In genomic region chr9:137114220-137114612, GRCh38 we compare ENCODE assay signal across 8 cellular contexts. TPM values are rescaled to one million over a fixed set of nuclear protein-coding genes. Genes with fewer than 3 reads are reported as not detected.
DNase-seq lines count a peak whose midpoint lies in the region; ATAC-seq and TF ChIP-seq lines count a peak whose summit lies in the region.

No MANE protein-coding gene starts in this region.

- H3K36me3 ChIP-seq in KMS-11 (ENCODE audit: insufficient read depth) = no peaks in the 10 kb centered on the region
- H3K36me3 ChIP-seq in ovary = no peaks in the 10 kb centered on the region

- H3K27ac ChIP-seq in KMS-11 (no peak overlapping the region), dorsolateral prefrontal cortex (peak overlapping the region in 44 of 59 donors; percentile 9 to 90 (median 74)), ovary (no peak overlapping the region)

- no peaks in the 10 kb centered on the region for H3K9me3 ChIP-seq in ovary

- TF ChIP-seq CTCF in KMS-11 (conservative IDR thresholded peaks at IDR 0.05; ENCODE audit: low read depth, low read length) (no peak), dorsolateral prefrontal cortex (IDR thresholded peaks at IDR 0.05 in 54 of 56, conservative IDR thresholded peaks at IDR 0.05 in 2 of 56; ENCODE audit: low read depth in 1 of 56, partially characterized antibody in 56 of 56) (no peak), ovary (IDR thresholded peaks at IDR 0.05) (no peak)

- ATAC-seq in GM19438 (IDR thresholded peaks at IDR 0.05; ENCODE audit: low read depth, unreplicated experiment) = peak; percentile 26

- H3K4me1 ChIP-seq in KMS-11 (ENCODE audit: low read depth, poor library complexity, severe bottlenecking) = peaks cover 4% of the 10 kb centered on the region
- peaks cover 4% of the 10 kb centered on the region for H3K4me1 ChIP-seq in ovary (ENCODE audit: insufficient read depth)

- H3K4me3 ChIP-seq in KMS-11 (IDR thresholded peaks at IDR 0.05; ENCODE audit: insufficient read depth, low read depth, low read length) = no peak overlapping the region
- peak overlapping the region; percentile 52 to 93 (median 81) for H3K4me3 ChIP-seq in dorsolateral prefrontal cortex
- peak overlapping the region; percentile 58 for H3K4me3 ChIP-seq in ovary

- H2AFZ ChIP-seq in KMS-11 (ENCODE audit: low read depth) = peak overlapping the region; percentile 47

- no peak for TF ChIP-seq POLR2A in ovary (IDR thresholded peaks at IDR 0.05)

- H3K79me2 ChIP-seq in KMS-11 (ENCODE audit: insufficient read depth, low read depth) = no peaks in the 10 kb centered on the region

- no peak overlapping the region; the same call in 1 of the 2 replicates for H3K4me2 ChIP-seq in KMS-11

- H3K9ac ChIP-seq in KMS-11 = no peak overlapping the region

- intact Hi-C loops in dorsolateral prefrontal cortex (cut with DNase I) = loop anchor here in 1 of 2 donors (10.0 kb wide), 1 partner anchor 301 kb away; no protein-coding TSS in a partner anchor
- intact Hi-C loops in ovary (cut with DNase I) = loop anchor here in 1 of 4 donors (10.0 kb wide), 1 partner anchor 121 kb away; the partner anchor contains the start of gene SLC34A3

- TF ChIP-seq EP300 in ovary (IDR thresholded peaks at IDR 0.05) = no peak

- H3K27me3 ChIP-seq in KMS-11 (ENCODE audit: insufficient read depth, low read depth) (peaks cover 36% of the 10 kb centered on the region; the same call in 1 of the 2 replicates), dorsolateral prefrontal cortex (no peaks in the 10 kb centered on the region), ovary (no peaks in the 10 kb centered on the region)

- no peak for DNase-seq in dorsolateral prefrontal cortex
- DNase-seq in ovary = peak in 1 of 5 donors; percentile 33
- DNase-seq in DMS153 (lab: John Stamatoyannopoulos, UW) = no peak
- DNase-seq in NCI-H2196 (lab: John Stamatoyannopoulos, UW; ENCODE audit: unreplicated experiment) = no peak
- no peak for DNase-seq in DMS 273 treated with DMSO at 0.1 percent for 48 hours (lab: John Stamatoyannopoulos, UW)
- DNase-seq in stimulated activated CD4-positive, alpha-beta T cell treated with anti-CD3 and anti-CD28 coated beads, Interleukin-12 subunit alpha, Interleukin-12 subunit beta, amount 100 ng/mL, for 4 hours = no peak

- H4K20me1 ChIP-seq in KMS-11 (ENCODE audit: insufficient read depth) = no peaks in the 10 kb centered on the region

- WGBS in ovary, 3 donors = 1 to 2% (median 1%) methylated on average over 14 to 45 of the region's 45 CpGs

RNA-seq across cellular contexts. Expression of gene DPP7, which starts 0.3 kb away (rescaled TPM):
- 100 to 1,000 TPM; 156 to 315 (median 208) TPM for total RNA-seq in dorsolateral prefrontal cortex
- 100 to 1,000 TPM in 2 of 7 donors, 10 to 100 TPM in 5; 39.8 to 117 (median 95.6) TPM for total RNA-seq in ovary
- 10 to 100 TPM in 1 of 2 donors, 1 to 10 TPM in 1; 3.0 to 88.7 TPM for polyA plus RNA-seq in ovary

RNA-seq across cellular contexts. Expression of gene GRIN1, which starts 24.7 kb away (rescaled TPM):
- total RNA-seq in dorsolateral prefrontal cortex (100 to 1,000 TPM; 175 to 937 (median 565) TPM), ovary (under 1 TPM in 1 of 7 donors, not detected in 6; 0.15 TPM)
- not detected for polyA plus RNA-seq in ovary

RNA-seq across cellular contexts. Expression of gene MAN1B1, which starts 27.4 kb away (rescaled TPM):
- total RNA-seq in dorsolateral prefrontal cortex (10 to 100 TPM; 37.7 to 75.2 (median 55.6) TPM), ovary (10 to 100 TPM; 30.2 to 55.1 (median 38.6) TPM)
- 100 to 1,000 TPM in 1 of 2 donors, 10 to 100 TPM in 1; 44.0 to 109 TPM for polyA plus RNA-seq in ovary

RNA-seq across cellular contexts. Expression of gene UAP1L1, which starts 36.9 kb away (rescaled TPM):
- 10 to 100 TPM in 118 of 120 experiments, 1 to 10 TPM in 2; 8.3 to 48.0 (median 20.2) TPM for total RNA-seq in dorsolateral prefrontal cortex
- 1 to 10 TPM; 1.3 to 6.3 (median 4.1) TPM for total RNA-seq in ovary
- 1 to 10 TPM; 3.0 to 4.1 TPM for polyA plus RNA-seq in ovary

RNA-seq across cellular contexts. Expression of gene SAPCD2, which starts 43.9 kb away (rescaled TPM):
- total RNA-seq in dorsolateral prefrontal cortex = 10 to 100 TPM in 1 of 120 experiments, 1 to 10 TPM in 119; 1.7 to 11.5 (median 5.4) TPM
- under 1 TPM in 5 of 7 donors, not detected in 2; 0.24 to 0.62 (median 0.37) TPM for total RNA-seq in ovary
- polyA plus RNA-seq in ovary = under 1 TPM; 0.10 to 0.15 TPM

Comparison
In these comparisons a context has a peak if more than half of its experiments do, and no peak if none do; other contexts are left out.
1. H3K27ac ChIP-seq: peak in dorsolateral prefrontal cortex (44 of 59); none in KMS-11 (single experiment) and ovary (0 of 2).
2. RNA of gene GRIN1, which starts 24.7 kb away (total RNA-seq): 175 to 937 TPM in dorsolateral prefrontal cortex; 0.15 TPM in ovary; every median in the first group is over 100 times any median in the second.